ENCODE assay signal across 16 cellular contexts in genomic region chrX:97322401-97322800, GRCh38.
"Had no signal": no experiment of that assay in that cellular context is flagged by ENCODE, and none has a peak within 500 bp of the region (broad histone marks: within the 10 kb centered on the region; RNA-seq: fewer than 3 reads in every experiment).

No MANE protein-coding gene starts in this region.

- H3K4me3 ChIP-seq: adrenal gland, left ventricle myocardium inferior, right atrium auricular region, thyroid gland, upper lobe of right lung had no signal

- DNase-seq: activated CD4-positive, alpha-beta memory T cell treated with anti-CD3 and anti-CD28 coated beads, Interleukin-2, amount 10 ng/mL, durations not matched to agents 7 days and 5 days; activated CD4-positive, alpha-beta T cell treated with anti-CD3 and anti-CD28 coated beads, Interleukin-2, amount 10 ng/mL, durations not matched to agents 24 days and 14 days; activated gamma-delta T cell treated with Interleukin-2 at 50 U/mL for 16 hours; adrenal gland; cortex of kidney; foreskin keratinocyte; left ventricle myocardium inferior; midbrain; natural killer cell; stimulated activated CD4-positive, alpha-beta T cell treated with anti-CD3 and anti-CD28 coated beads, Interleukin-4, amount 100 ng/mL, for 4 hours; stimulated activated naive CD8-positive, alpha-beta T cell treated with anti-CD3 and anti-CD28 coated beads, Interleukin-15, Interleukin-2, amounts not matched to agents 100 U/mL and 50 U/mL, for 24 hours; thyroid gland; upper lobe of right lung had no signal

- ATAC-seq: activated CD4-positive, CD25-positive, alpha-beta regulatory T cell treated with anti-CD3 and anti-CD28 coated beads, Interleukin-2, amount 50 U/mL, for 24 hours; activated naive CD4-positive, alpha-beta T cell treated with anti-CD3 and anti-CD28 coated beads, Interleukin-2, amount 50 U/mL, for 72 hours; foreskin keratinocyte; natural killer cell; stimulated activated naive CD8-positive, alpha-beta T cell treated with anti-CD3 and anti-CD28 coated beads, Interleukin-15, Interleukin-2, amounts not matched to agents 100 U/mL and 50 U/mL, for 24 hours; upper lobe of right lung had no signal
